ENCODE assay signal across 23 cellular contexts in genomic region chr13:62333466-62333865, GRCh38.
"Had no signal": no experiment of that assay in that cellular context is flagged by ENCODE, and none has a peak within 500 bp of the region (broad histone marks: within the 10 kb centered on the region; RNA-seq: fewer than 3 reads in every experiment).

No MANE protein-coding gene starts in this region.

- H3K9me3 ChIP-seq: colonic mucosa, esophagus muscularis mucosa, gastrocnemius medialis, gastroesophageal sphincter, heart left ventricle, heart right ventricle had no signal

- H3K36me3 ChIP-seq: colonic mucosa, esophagus muscularis mucosa, esophagus squamous epithelium, gastrocnemius medialis, gastroesophageal sphincter, heart left ventricle, heart right ventricle had no signal

- H3K27me3 ChIP-seq: colonic mucosa, dorsolateral prefrontal cortex, esophagus muscularis mucosa, esophagus squamous epithelium, foreskin keratinocyte, gastrocnemius medialis, gastroesophageal sphincter, heart left ventricle, heart right ventricle had no signal

- DNase-seq: colonic mucosa; cortex of kidney; dermis blood vessel endothelial cell; dorsolateral prefrontal cortex; effector CD4-positive, alpha-beta T cell; effector CD8-positive, alpha-beta T cell; effector memory CD4-positive, alpha-beta T cell; effector memory CD8-positive, alpha-beta T cell; endodermal cell; erythroblast; esophagus squamous epithelium; foreskin fibroblast; foreskin keratinocyte; foreskin melanocyte; gastrocnemius medialis; glutamatergic neuron; head of caudate nucleus; heart left ventricle; heart right ventricle had no signal

- H3K4me1 ChIP-seq: colonic mucosa, esophagus muscularis mucosa, esophagus squamous epithelium, foreskin keratinocyte, gastrocnemius medialis, gastroesophageal sphincter, heart left ventricle, heart right ventricle had no signal

- H3K4me3 ChIP-seq: colonic mucosa, coronary artery, dorsolateral prefrontal cortex, esophagus muscularis mucosa, esophagus squamous epithelium, gastrocnemius medialis, gastroesophageal sphincter, heart left ventricle, heart right ventricle had no signal

- H3K27ac ChIP-seq: colonic mucosa, coronary artery, dorsolateral prefrontal cortex, epithelial cell of prostate, esophagus muscularis mucosa, esophagus squamous epithelium, foreskin keratinocyte, gastrocnemius medialis, gastroesophageal sphincter, heart left ventricle, heart right ventricle had no signal
